Comparison of ENCODE assay signal across 10 cellular contexts in genomic region chr3:141739731-141740130, GRCh38. TPM values are rescaled to one million over a fixed set of nuclear protein-coding genes. Genes with fewer than 3 reads are reported as not detected.
DNase-seq lines count a peak whose midpoint lies in the region; ATAC-seq and TF ChIP-seq lines count a peak whose summit lies in the region.
"Had no signal": no experiment of that assay in that cellular context is flagged by ENCODE, and none has a peak within 500 bp of the region (broad histone marks: within the 10 kb centered on the region; RNA-seq: fewer than 3 reads in every experiment).

No MANE protein-coding gene starts in this region.

- H3K4me1 Mint-ChIP-seq in MCF 10A (ENCODE audit: insufficient read depth, unreplicated experiment), result peaks cover 18% of the 10 kb centered on the region

- TF ChIP-seq CTCF in A673 (conservative IDR thresholded peaks at IDR 0.05; ENCODE audit: low read depth, low read length) (no peak), HL-60 (IDR thresholded peaks at IDR 0.05; ENCODE audit: insufficient read depth, low read length) (no peak), MCF 10A (IDR thresholded peaks at IDR 0.05; ENCODE audit: unreplicated experiment) (no peak)

- BruUV-seq in A673 (replicated peaks; lab: Mats Ljungman, UMichigan), result no TSS peak
- no TSS peak for BruUV-seq in MCF 10A (replicated peaks; lab: Mats Ljungman, UMichigan)

- no peak overlapping the region for H3K27ac ChIP-seq in A673 (ENCODE audit: low read depth, low read length, poor library complexity, severe bottlenecking)
- no peak overlapping the region; the same call in 1 of the 2 replicates for H3K27ac ChIP-seq in HL-60 (replicated peaks)
- peak overlapping the region; percentile 98 for H3K27ac ChIP-seq in muscle layer of colon (ENCODE audit: low read depth, low read length)

- H3K4me1 ChIP-seq in A673 (ENCODE audit: insufficient read depth, low read length, poor library complexity, severe bottlenecking) (peaks cover 18% of the 10 kb centered on the region), muscle layer of colon (ENCODE audit: insufficient read depth, low read length) (peaks cover 42% of the 10 kb centered on the region)

- peak overlapping the region; percentile 90 for H3K4me3 Mint-ChIP-seq in MCF 10A (ENCODE audit: unreplicated experiment)

- intact Hi-C loops in A673 (cut with micrococcal nuclease; ENCODE audit: unreplicated experiment) (loop anchor here (2.0 to 10.0 kb wide), 5 partner anchors 137 to 545 kb away; partner anchors contain the start of gene ATP1B3), MCF 10A (cut with micrococcal nuclease) (loop anchor here (2.0 kb wide), 1 partner anchor 163 kb away; no protein-coding TSS in a partner anchor)

- H3K9me3 ChIP-seq in A673 (ENCODE audit: low read depth, low read length, poor library complexity, severe bottlenecking), result no peaks in the 10 kb centered on the region
- H3K9me3 ChIP-seq in muscle layer of colon (ENCODE audit: low read length), result no peaks in the 10 kb centered on the region

- no peak for ATAC-seq in GM21360 (IDR thresholded peaks at IDR 0.05; ENCODE audit: unreplicated experiment)
- ATAC-seq in GM19351 (IDR thresholded peaks at IDR 0.05; ENCODE audit: unreplicated experiment), result no peak

- POLR2A ChIA-PET in A673 (lab: Charles Lee; ENCODE audit: low non-redundant PET) (interaction anchor here (0.5 kb wide), 1 partner anchor 153 kb away, joined by 3 read pairs; no protein-coding TSS in a partner anchor), MCF 10A (lab: Yijun Ruan, JAX) (interaction anchor here (0.8 to 4.4 kb wide), 12 partner anchors 11 to 1262 kb away, joined by 3 to 139 read pairs (median 8); partner anchors contain the start of genes ATP1B3 and U2SURP)

- peak overlapping the region; percentile 98 for H3K27ac Mint-ChIP-seq in MCF 10A (ENCODE audit: low read depth, unreplicated experiment)

- CTCF ChIA-PET in A673 (lab: Charles Lee) (no interaction called here), MCF 10A (lab: Yijun Ruan, JAX) (interaction anchor here (0.5 to 4.7 kb wide), 11 partner anchors 11 to 174 kb away, joined by 3 to 45 read pairs (median 3); no protein-coding TSS in a partner anchor)

- no peaks in the 10 kb centered on the region for H3K27me3 Mint-ChIP-seq in MCF 10A (ENCODE audit: insufficient read depth, unreplicated experiment)

- H3K27me3 ChIP-seq in A673 (replicated peaks; ENCODE audit: insufficient read depth, low read depth, low read length, poor library complexity) (no peaks in the 10 kb centered on the region), HL-60 (ENCODE audit: insufficient read depth, poor library complexity, severe bottlenecking) (no peaks in the 10 kb centered on the region), muscle layer of colon (ENCODE audit: control insufficient read depth in 1 of 2, insufficient read depth in 2 of 2, low read length in 2 of 2) (no peaks in the 10 kb centered on the region)

- no peaks in the 10 kb centered on the region for H3K9me3 Mint-ChIP-seq in MCF 10A (ENCODE audit: unreplicated experiment)

- H3K4me3 ChIP-seq in A673 (ENCODE audit: low read depth, low read length, poor library complexity, severe bottlenecking) (peak overlapping the region; percentile 87), HL-60 (replicated peaks; ENCODE audit: insufficient read depth, low read length) (peak overlapping the region; percentile 91), muscle layer of colon (ENCODE audit: low read depth in 1 of 2, low read length in 2 of 2) (peak overlapping the region in 1 of 2 donors; percentile 80)

- H3K9ac ChIP-seq in muscle layer of colon (ENCODE audit: low read length), result peak overlapping the region; percentile 98

- DNase-seq in A673 (ENCODE audit: low spot score) (no peak), HL-60 (ENCODE audit: low read depth in 1 of 2, low spot score in 1 of 2) (no peak), MCF 10A (ENCODE audit: unreplicated experiment) (no peak), middle frontal gyrus (ENCODE audit: extremely low spot score, low spot score) (no peak), NCI-H2029 treated with DMSO at 0.1 percent for 48 hours (lab: John Stamatoyannopoulos, UW) (no peak)
- DNase-seq: activated CD4-positive, alpha-beta T cell treated with anti-CD3 and anti-CD28 coated beads, Interleukin-2, amount 50 U/mL, for 1 hour had no signal

- H3K36me3 ChIP-seq in A673 (ENCODE audit: insufficient read depth, low read length, poor library complexity, severe bottlenecking) (peaks cover 15% of the 10 kb centered on the region), muscle layer of colon (ENCODE audit: insufficient read depth, low read length) (no peaks in the 10 kb centered on the region)

- H3K36me3 Mint-ChIP-seq in MCF 10A (ENCODE audit: insufficient read depth, unreplicated experiment), result peaks cover 12% of the 10 kb centered on the region

RNA-seq across cellular contexts. Expression of gene RNF7, which starts 1.6 kb away (rescaled TPM):
- total RNA-seq in A673 (2021), result 109 and 123 TPM in 2 replicates
- 96.1 and 112 TPM in 2 replicates for total RNA-seq in MCF 10A (2022)

RNA-seq across cellular contexts. Expression of gene GRK7, which starts 23.5 kb away (rescaled TPM):
- total RNA-seq in A673 (2021) (not detected in 2 replicates), MCF 10A (2022) (not detected in 2 replicates)
- total RNA-seq: lung microvascular endothelial cell had no signal
